Comparison of ENCODE assay signal across 8 cellular contexts in genomic region chr5:52988335-52989024, GRCh38. TPM values are rescaled to one million over a fixed set of nuclear protein-coding genes. Genes with fewer than 3 reads are reported as not detected.
DNase-seq lines count a peak whose midpoint lies in the region; ATAC-seq and TF ChIP-seq lines count a peak whose summit lies in the region.

No MANE protein-coding gene starts in this region.

- H3K9ac ChIP-seq in BLaER1 (no peak overlapping the region), iPS-20b (ENCODE audit: low read depth, low read length) (peak overlapping the region; percentile 17; the same call in 1 of the 2 replicates)

- H3K27ac ChIP-seq in BLaER1: no peak overlapping the region
- peak overlapping the region; percentile 86 for H3K27ac ChIP-seq in angular gyrus (ENCODE audit: low read depth, low read length)
- no peak overlapping the region for H3K27ac ChIP-seq in iPS-20b (ENCODE audit: low read length)
- H3K27ac ChIP-seq in stomach: peak overlapping the region; percentile 63 to 81 (median 72)

- H3K9me3 ChIP-seq in BLaER1: no peaks in the 10 kb centered on the region
- H3K9me3 ChIP-seq in iPS-20b (ENCODE audit: insufficient read depth, low read depth, low read length): no peaks in the 10 kb centered on the region
- no peaks in the 10 kb centered on the region for H3K9me3 ChIP-seq in stomach

- intact Hi-C loops in stomach (cut with DNase I; ENCODE audit: low total_unique reads): no loop called here

- 6 to 24% (median 10%) methylated on average over 7 to 16 of the region's 16 CpGs for WGBS in stomach, 5 donors

- H3K36me3 ChIP-seq in BLaER1 (no peaks in the 10 kb centered on the region), iPS-20b (ENCODE audit: insufficient read depth, low read depth, low read length) (no peaks in the 10 kb centered on the region), stomach (no peaks in the 10 kb centered on the region)

- DNase-seq in stomach (no peak), OCI-M1 (lab: John Stamatoyannopoulos, UW) (no peak), inferior parietal cortex (ENCODE audit: extremely low spot score) (no peak)

- H3K27me3 ChIP-seq in BLaER1 (peaks cover 53% of the 10 kb centered on the region), iPS-20b (ENCODE audit: insufficient read depth, low read length) (peaks cover 44% of the 10 kb centered on the region), stomach (peaks cover 0 to 4% (median 0%) of the 10 kb centered on the region in 3 donors)

- no peak for TF ChIP-seq POLR2A in stomach (IDR thresholded peaks at IDR 0.05)
- no peak for TF ChIP-seq POLR2A in GM18505 (IDR thresholded peaks at IDR 0.05; ENCODE audit: borderline replicate concordance, extremely low read depth, insufficient read depth, insufficient read length)

- H3K4me1 ChIP-seq in BLaER1 (peaks cover 14% of the 10 kb centered on the region), iPS-20b (ENCODE audit: insufficient read depth, low read length) (peaks cover 3% of the 10 kb centered on the region), stomach (peaks cover 9 to 35% (median 19%) of the 10 kb centered on the region in 4 donors)

- no peak for TF ChIP-seq CTCF in stomach (IDR thresholded peaks at IDR 0.05)

- H4K20me1 ChIP-seq in BLaER1: no peaks in the 10 kb centered on the region

- peak overlapping the region; percentile 91 for H3K4me2 ChIP-seq in BLaER1

- peak; percentile 8 for ATAC-seq in HG02884 (IDR thresholded peaks at IDR 0.05; ENCODE audit: unreplicated experiment)
- no peak for ATAC-seq in GM18505 (IDR thresholded peaks at IDR 0.05; ENCODE audit: unreplicated experiment)

- TF ChIP-seq EP300 in stomach (IDR thresholded peaks at IDR 0.05): no peak

- H3K4me3 ChIP-seq in BLaER1 (peak overlapping the region; percentile 68), iPS-20b (ENCODE audit: low read length) (peak overlapping the region; percentile 83), stomach (peak overlapping the region; percentile 51 to 84 (median 72))

RNA-seq across cellular contexts. Expression of gene ITGA2, which starts 0.7 kb away (rescaled TPM):
- total RNA-seq in stomach: 1 to 10 TPM in 4 of 5 donors, under 1 TPM in 1; 0.58 to 8.3 (median 2.9) TPM
- polyA plus RNA-seq in stomach: 1 to 10 TPM in 2 of 3 donors, under 1 TPM in 1; 0.61 to 3.7 (median 3.7) TPM

Comparison
In these comparisons a context has a peak if more than half of its experiments do, and no peak if none do; other contexts are left out.
1. H3K27ac ChIP-seq: peak in angular gyrus (single experiment) and stomach (5 of 5); none in BLaER1 (single experiment) and iPS-20b (single experiment).
2. Peak in every context shown above with its lines, with median percentiles within 50 percentile points of each other: H3K4me3 ChIP-seq.